20 cellular contexts compared by ENCODE assay signal in genomic region chr2:141455877-141456276, GRCh38.
A peak's percentile ranks its signal among the peaks of the same experiment; 100 is the strongest.
DNase-seq lines count a peak whose midpoint lies in the region; ATAC-seq and TF ChIP-seq lines count a peak whose summit lies in the region.
"Had no signal": no experiment of that assay in that cellular context is flagged by ENCODE, and none has a peak within 500 bp of the region (broad histone marks: within the 10 kb centered on the region; RNA-seq: fewer than 3 reads in every experiment).

No MANE protein-coding gene starts in this region.

- no peak for TF ChIP-seq RAD21 in SK-N-SH (IDR thresholded peaks at IDR 0.05; ENCODE audit: low read length)

- no peak overlapping the region for H2BK15ac ChIP-seq in neuronal stem cell (ENCODE audit: low read length)

- 63% methylated on average over 2 of the region's 2 CpGs for whole genome bisulfite sequencing in SK-N-SH (ENCODE audit: low lambda C conversion rate)
- no CpG with 5 or more reads among the region's 2 CpGs for WGBS in trophoblast cell (ENCODE audit: extremely low coverage, insufficient coverage, insufficient read length)
- no CpG with 5 or more reads among the region's 2 CpGs for WGBS in neuronal stem cell (ENCODE audit: extremely low coverage in 2 of 2, insufficient read length in 2 of 2, insufficient replicate concordance in 1 of 2), 2 donors

- no peak overlapping the region for H3K14ac ChIP-seq in trophoblast cell (ENCODE audit: low read length)
- no peak overlapping the region for H3K14ac ChIP-seq in neuronal stem cell (ENCODE audit: low read length)

- no peak overlapping the region for H4K91ac ChIP-seq in trophoblast cell (ENCODE audit: low read depth, low read length)
- no peak overlapping the region for H4K91ac ChIP-seq in neuronal stem cell (ENCODE audit: low read depth, low read length, poor library complexity)

- H2BK5ac ChIP-seq in trophoblast cell (ENCODE audit: low read depth, low read length, poor library complexity) (no peak overlapping the region), neuronal stem cell (ENCODE audit: low read length) (no peak overlapping the region)

- H2AK5ac ChIP-seq in trophoblast cell (ENCODE audit: low read length) (no peak overlapping the region), neuronal stem cell (ENCODE audit: low read depth, low read length) (no peak overlapping the region)

- H3K23ac ChIP-seq in trophoblast cell (ENCODE audit: low read length) (no peak overlapping the region), neuronal stem cell (ENCODE audit: low read depth, low read length, poor library complexity) (no peak overlapping the region)

- no peak overlapping the region for H3K27ac Mint-ChIP-seq in GM23338
- H3K27ac Mint-ChIP-seq in WTC11 = no peak overlapping the region
- H3K27ac Mint-ChIP-seq: B cell; CD4-positive, CD25-positive, alpha-beta regulatory T cell; CD8-positive, alpha-beta T cell; H9 had no signal

- H3K9ac ChIP-seq in SK-N-SH (no peak overlapping the region), trophoblast cell (ENCODE audit: low read length) (no peak overlapping the region), neuronal stem cell (ENCODE audit: low read depth, low read length, poor library complexity) (no peak overlapping the region)
- H3K9ac ChIP-seq: BLaER1, GM23248 had no signal

- H3K4me1 ChIP-seq in GM23338 (ENCODE audit: insufficient read depth) (peaks cover 14% of the 10 kb centered on the region), SK-N-SH (ENCODE audit: control insufficient read depth in 1 of 2, insufficient read depth in 2 of 2, low read depth in 1 of 2, low read length in 1 of 2) (peaks cover 0 to 13% of the 10 kb centered on the region in 2 experiments; a peak in 2 of 4 replicates), trophoblast cell (ENCODE audit: control insufficient read depth in 1 of 2, insufficient read depth in 2 of 2, low read length in 2 of 2) (peaks cover 0 to 3% of the 10 kb centered on the region in 2 experiments), neuronal stem cell (ENCODE audit: control insufficient read depth in 2 of 2, insufficient read depth in 1 of 2, low read depth in 1 of 2, low read length in 2 of 2) (no peaks in the 10 kb centered on the region)
- H3K4me1 ChIP-seq: BLaER1, Caco-2 had no signal

- no peaks in the 10 kb centered on the region for H3K9me3 Mint-ChIP-seq in GM23338
- peaks cover 11% of the 10 kb centered on the region; the same call in 1 of the 2 replicates for H3K9me3 Mint-ChIP-seq in WTC11
- H3K9me3 Mint-ChIP-seq: H9 had no signal

- H2AFZ ChIP-seq in GM23338 (no peak overlapping the region), SK-N-SH (ENCODE audit: low read depth) (peak overlapping the region; percentile 14; the same call in 1 of the 2 replicates), trophoblast cell (ENCODE audit: insufficient read depth, low read length, poor library complexity) (no peak overlapping the region), neuronal stem cell (ENCODE audit: low read length) (no peak overlapping the region)
- H2AFZ ChIP-seq: GM23248 had no signal

- H3K36me3 ChIP-seq in GM23338 (ENCODE audit: insufficient read depth) (no peaks in the 10 kb centered on the region), SK-N-SH (replicated peaks in 1 of 2; ENCODE audit: control insufficient read depth in 1 of 2, insufficient read depth in 2 of 2, low read length in 1 of 2) (no peaks in the 10 kb centered on the region), trophoblast cell (ENCODE audit: control insufficient read depth in 1 of 2, insufficient read depth in 2 of 2, low read length in 2 of 2) (no peaks in the 10 kb centered on the region), neuronal stem cell (replicated peaks in 1 of 2; ENCODE audit: control insufficient read depth in 2 of 2, insufficient read depth in 2 of 2, low read length in 2 of 2) (no peaks in the 10 kb centered on the region)
- H3K36me3 ChIP-seq: BLaER1 had no signal

- no peak; the same call in 2 of the 3 replicates for ATAC-seq in GM23338
- ATAC-seq in WTC11 = peak; percentile 74
- ATAC-seq in HG02759 (IDR thresholded peaks at IDR 0.05; ENCODE audit: unreplicated experiment) = no peak
- ATAC-seq: CD8-positive, alpha-beta T cell; HCT116 had no signal

- H3K27me3 Mint-ChIP-seq in GM23338 (ENCODE audit: insufficient read depth, low read depth, poor library complexity) (no peaks in the 10 kb centered on the region), WTC11 (ENCODE audit: low read depth) (no peaks in the 10 kb centered on the region)
- H3K27me3 Mint-ChIP-seq: B cell; CD4-positive, CD25-positive, alpha-beta regulatory T cell had no signal

- H4K20me1 ChIP-seq in GM23338 (replicated peaks; ENCODE audit: insufficient read depth) = no peaks in the 10 kb centered on the region
- no peaks in the 10 kb centered on the region for H4K20me1 ChIP-seq in SK-N-SH (ENCODE audit: insufficient read depth)
- H4K20me1 ChIP-seq: BLaER1 had no signal

- H3K18ac ChIP-seq in trophoblast cell (ENCODE audit: low read length) (no peak overlapping the region), neuronal stem cell (ENCODE audit: low read length) (no peak overlapping the region)

- DNase-seq in GM23338 (ENCODE audit: low spot score) (peak; percentile 7), SK-N-SH (no peak), WTC11 (ENCODE audit: low spot score) (no peak), trophoblast cell (no peak), NCI-H82 (lab: John Stamatoyannopoulos, UW) (no peak), neuronal stem cell (ENCODE audit: low spot score) (no peak)
- no peak for DNase-seq in activated CD4-positive, alpha-beta T cell treated with anti-CD3 and anti-CD28 coated beads for 4 hours
- DNase-seq: Caco-2; CD4-positive, CD25-positive, alpha-beta regulatory T cell; CD8-positive, alpha-beta T cell; DMS153; DND-41; GM23248; H9 had no signal

- H3K27me3 ChIP-seq in GM23338 (ENCODE audit: insufficient read depth) (no peaks in the 10 kb centered on the region), SK-N-SH (ENCODE audit: insufficient read depth) (no peaks in the 10 kb centered on the region), trophoblast cell (ENCODE audit: insufficient read depth, low read length) (no peaks in the 10 kb centered on the region), neuronal stem cell (ENCODE audit: control insufficient read depth in 3 of 3, insufficient read depth in 3 of 3, low read depth in 1 of 3, low read length in 3 of 3) (no peaks in the 10 kb centered on the region)
- H3K27me3 ChIP-seq: BLaER1 had no signal

- TF ChIP-seq CTCF in GM23338 (conservative IDR thresholded peaks at IDR 0.05; ENCODE audit: low read depth in 2 of 2) (no peak), SK-N-SH (IDR thresholded peaks at IDR 0.05) (no peak), WTC11 (IDR thresholded peaks at IDR 0.05) (no peak)

- H3K4me3 ChIP-seq in GM23338 (no peak overlapping the region), SK-N-SH (ENCODE audit: low read depth in 2 of 2, low read length in 1 of 2) (no peak overlapping the region), trophoblast cell (ENCODE audit: low read depth, low read length) (no peak overlapping the region), neuronal stem cell (ENCODE audit: low read length in 2 of 2) (no peak overlapping the region)
- H3K4me3 ChIP-seq: BLaER1, GM23248 had no signal

- H3K4me2 ChIP-seq in GM23338 (0 out of 2 replicates have a peak overlapping the region, but pooled peaks have one; percentile 24), SK-N-SH (no peak overlapping the region; the same call in 1 of the 2 replicates), trophoblast cell (ENCODE audit: low read length) (no peak overlapping the region), neuronal stem cell (ENCODE audit: insufficient read depth, low read length, poor library complexity, severe bottlenecking) (no peak overlapping the region)
- H3K4me2 ChIP-seq: BLaER1 had no signal

- no peak overlapping the region for H2BK12ac ChIP-seq in trophoblast cell (ENCODE audit: low read length)
- H2BK12ac ChIP-seq in neuronal stem cell (ENCODE audit: low read length) = no peak overlapping the region

- H3K27ac ChIP-seq in GM23338 (ENCODE audit: low read depth) = no peak overlapping the region
- H3K27ac ChIP-seq in SK-N-SH (ENCODE audit: low read depth in 2 of 2, low read length in 1 of 2) = peak overlapping the region in 1 of 2 experiments; percentile 24; a peak in 2 of 4 replicates
- peak overlapping the region; percentile 85 for H3K27ac ChIP-seq in trophoblast cell (ENCODE audit: low read depth, low read length)
- no peak overlapping the region for H3K27ac ChIP-seq in neuronal stem cell (replicated peaks; ENCODE audit: low read length)
- H3K27ac ChIP-seq: 22Rv1, BLaER1, C4-2B, GM23248 had no signal

- H3K9me3 ChIP-seq in SK-N-SH (no peaks in the 10 kb centered on the region), trophoblast cell (ENCODE audit: insufficient read depth, low read depth, low read length) (no peaks in the 10 kb centered on the region), neuronal stem cell (replicated peaks in 1 of 2; ENCODE audit: control insufficient read depth in 2 of 2, insufficient read depth in 1 of 2, low read depth in 1 of 2, low read length in 2 of 2) (no peaks in the 10 kb centered on the region)
- H3K9me3 ChIP-seq: BLaER1, Caco-2 had no signal

- H3K36me3 Mint-ChIP-seq in GM23338 (ENCODE audit: low read depth) (peaks cover 5% of the 10 kb centered on the region; the same call in 1 of the 3 replicates), WTC11 (no peaks in the 10 kb centered on the region; the same call in 1 of the 2 replicates)
- H3K36me3 Mint-ChIP-seq: CD4-positive, CD25-positive, alpha-beta regulatory T cell; CD8-positive, alpha-beta T cell had no signal

- H3K4me3 Mint-ChIP-seq in GM23338 (no peak overlapping the region), WTC11 (no peak overlapping the region)
- H3K4me3 Mint-ChIP-seq: B cell; CD4-positive, CD25-positive, alpha-beta regulatory T cell; CD8-positive, alpha-beta T cell; H9 had no signal

- H3K4ac ChIP-seq in trophoblast cell (ENCODE audit: low read depth, low read length) = no peak overlapping the region
- H3K4ac ChIP-seq in neuronal stem cell (ENCODE audit: low read length) = no peak overlapping the region

- H3K79me2 ChIP-seq in GM23338 (replicated peaks; ENCODE audit: insufficient read depth) = no peaks in the 10 kb centered on the region
- H3K79me2 ChIP-seq in SK-N-SH (ENCODE audit: insufficient read depth) = no peaks in the 10 kb centered on the region
- no peaks in the 10 kb centered on the region for H3K79me2 ChIP-seq in trophoblast cell (ENCODE audit: control insufficient read depth, insufficient read depth, low read length, poor library complexity)

- TF ChIP-seq EP300 in SK-N-SH (IDR thresholded peaks at IDR 0.05; ENCODE audit: borderline replicate concordance in 1 of 2, low read depth in 1 of 2, low read length in 1 of 2) = no peak

- POLR2A ChIA-PET in SK-N-SH (lab: Yijun Ruan, JAX) = no interaction called here
- POLR2A ChIA-PET in WTC11 (lab: Charles Lee) = no interaction called here

- CTCF ChIA-PET in SK-N-SH (lab: Yijun Ruan, JAX) (no interaction called here), WTC11 (lab: Charles Lee) (no interaction called here)

- H3K9me2 ChIP-seq in GM23338 (ENCODE audit: insufficient read depth) = 0 out of 2 replicates have a peak, but pooled peaks cover 3% of the 10 kb centered on the region
- H3K9me2 ChIP-seq in SK-N-SH = no peaks in the 10 kb centered on the region

- no peak overlapping the region for H4K8ac ChIP-seq in trophoblast cell (ENCODE audit: low read depth, low read length)
- no peak overlapping the region for H4K8ac ChIP-seq in neuronal stem cell (ENCODE audit: low read depth, low read length)

- no peak overlapping the region for H4K12ac ChIP-seq in trophoblast cell (ENCODE audit: low read depth, low read length)

- peaks cover 31% of the 10 kb centered on the region for H3K4me1 Mint-ChIP-seq in GM23338
- H3K4me1 Mint-ChIP-seq in WTC11 = peaks cover 42% of the 10 kb centered on the region
- H3K4me1 Mint-ChIP-seq: B cell; CD4-positive, CD25-positive, alpha-beta regulatory T cell had no signal

- H3K79me1 ChIP-seq in trophoblast cell (ENCODE audit: low read length) (peaks cover 6% of the 10 kb centered on the region), neuronal stem cell (ENCODE audit: low read depth, low read length) (no peaks in the 10 kb centered on the region)

- peak overlapping the region; percentile 6 for H2BK120ac ChIP-seq in trophoblast cell (ENCODE audit: insufficient read depth, low read length, poor library complexity)
- no peak overlapping the region for H2BK120ac ChIP-seq in neuronal stem cell (ENCODE audit: low read depth, low read length)

- H3F3A ChIP-seq in GM23338 (replicated peaks; ENCODE audit: low read depth) = no peaks in the 10 kb centered on the region
- H3F3A ChIP-seq in SK-N-SH (replicated peaks; ENCODE audit: insufficient read depth) = peaks cover 4% of the 10 kb centered on the region
